ENCODE assay signal across 20 cellular contexts in the genomic region with DNA sequence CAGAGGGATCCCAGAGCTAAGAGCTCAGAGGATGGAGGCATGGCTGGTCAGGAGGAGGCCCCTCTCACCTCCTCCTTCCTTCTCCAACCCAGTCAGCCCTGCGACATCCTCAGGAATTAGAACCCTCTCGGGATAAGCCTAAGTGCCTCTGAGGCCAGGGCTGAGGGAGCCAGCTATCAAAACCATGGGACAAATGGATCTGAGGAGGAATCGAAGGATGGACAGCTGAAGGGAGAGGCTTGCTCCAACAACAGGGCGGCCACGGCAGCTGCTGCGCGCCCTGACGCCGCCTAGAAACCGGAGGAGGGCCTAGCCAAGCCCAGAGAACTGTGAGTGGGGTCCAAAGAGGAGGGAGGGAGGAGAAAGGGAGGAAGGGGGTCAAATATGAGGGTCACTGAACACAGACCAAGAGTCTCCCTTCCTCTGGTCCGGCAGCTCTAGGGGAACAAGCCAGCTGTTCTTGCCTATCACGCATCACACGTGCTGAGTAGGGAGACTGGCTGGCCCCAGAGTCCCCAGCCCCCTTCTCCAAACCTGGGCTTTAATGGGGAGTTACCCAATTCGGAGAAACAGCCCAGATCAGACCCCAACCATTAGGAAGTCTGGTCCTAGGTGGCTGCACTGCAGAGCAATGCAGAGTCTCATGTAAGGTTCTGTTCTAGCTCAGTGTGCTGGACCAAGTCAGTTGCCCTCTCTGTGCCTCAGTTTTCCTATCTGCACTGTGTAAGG. TPM values are rescaled to one million over a fixed set of nuclear protein-coding genes. Genes with fewer than 3 reads are reported as not detected.
"Had no signal": no experiment of that assay in that cellular context is flagged by ENCODE, and none has a peak within 500 bp of the region (broad histone marks: within the 10 kb centered on the region; RNA-seq: fewer than 3 reads in every experiment).

No MANE protein-coding gene starts in this region.

- H3K4me3 ChIP-seq: breast epithelium, heart right ventricle, left ventricle myocardium inferior, neural progenitor cell had no signal

- H3K9me3 ChIP-seq: breast epithelium, heart right ventricle, left ventricle myocardium inferior had no signal

- H3K9me3 Mint-ChIP-seq: activated naive CD8-positive, alpha-beta T cell treated with anti-CD3 and anti-CD28 coated beads, Interleukin-2, amount 10 ng/mL, durations not matched to agents 7 days and 5 days; activated T-cell treated with anti-CD3 and anti-CD28 coated beads, Interleukin-2, amount 50 U/mL, for 24 hours; type B pancreatic cell had no signal

- ATAC-seq: activated CD8-positive, alpha-beta memory T cell treated with anti-CD3 and anti-CD28 coated beads, Interleukin-2, amount 10 ng/mL, durations not matched to agents 7 days and 5 days; heart right ventricle; stimulated activated naive B cell treated with anti-CD40 and anti-IgM and Interleukin-4, amounts not matched to agents 10 μg/mL and 1 μg/mL and 100 μg/mL, for 72 hours had no signal

- H3K27ac Mint-ChIP-seq: activated CD8-positive, alpha-beta memory T cell treated with anti-CD3 and anti-CD28 coated beads, Interleukin-2, amount 10 ng/mL, durations not matched to agents 7 days and 5 days; activated naive CD8-positive, alpha-beta T cell treated with anti-CD3 and anti-CD28 coated beads, Interleukin-2, amount 10 ng/mL, durations not matched to agents 7 days and 5 days; activated T-cell treated with anti-CD3 and anti-CD28 coated beads, Interleukin-2, amount 50 U/mL, for 24 hours; neural progenitor cell; type B pancreatic cell had no signal

- H3K4me3 Mint-ChIP-seq: activated CD8-positive, alpha-beta memory T cell treated with anti-CD3 and anti-CD28 coated beads, Interleukin-2, amount 10 ng/mL, durations not matched to agents 7 days and 5 days; neural progenitor cell; type B pancreatic cell had no signal

- H3K36me3 Mint-ChIP-seq: activated CD8-positive, alpha-beta memory T cell treated with anti-CD3 and anti-CD28 coated beads, Interleukin-2, amount 10 ng/mL, durations not matched to agents 7 days and 5 days; type B pancreatic cell had no signal

- DNase-seq: activated CD4-positive, alpha-beta T cell treated with anti-CD3 and anti-CD28 coated beads, Interleukin-2, amount 50 U/mL, for 48 hours; activated CD4-positive, CD25-positive, alpha-beta regulatory T cell treated with anti-CD3 and anti-CD28 coated beads, Interleukin-2, amount 50 U/mL, for 72 hours; activated CD8-positive, alpha-beta memory T cell treated with anti-CD3 and anti-CD28 coated beads, Interleukin-2, amount 10 ng/mL, durations not matched to agents 7 days and 5 days; activated naive CD8-positive, alpha-beta T cell treated with anti-CD3 and anti-CD28 coated beads, Interleukin-2, amount 10 ng/mL, durations not matched to agents 7 days and 5 days; activated T-cell treated with anti-CD3 and anti-CD28 coated beads, Interleukin-2, amount 50 U/mL, for 24 hours; anterior cingulate cortex; foreskin melanocyte; heart right ventricle; left ventricle myocardium inferior; mesenchymal stem cell; retina; stimulated activated naive B cell treated with anti-CD40 and anti-IgM and Interleukin-4, amounts not matched to agents 10 μg/mL and 1 μg/mL and 100 μg/mL, for 72 hours; substantia nigra had no signal

- H2AFZ ChIP-seq: neural progenitor cell, parathyroid adenoma had no signal

- H3K4me2 ChIP-seq: neural progenitor cell had no signal

- H3K4me1 ChIP-seq: breast epithelium, neural progenitor cell, parathyroid adenoma had no signal

- H3K27ac ChIP-seq: breast epithelium, heart right ventricle, left ventricle myocardium inferior, neural progenitor cell, parathyroid adenoma had no signal

- H3K9ac ChIP-seq: neural progenitor cell, parathyroid adenoma had no signal

- H3K36me3 ChIP-seq: breast epithelium, heart right ventricle, left ventricle myocardium inferior, neural progenitor cell had no signal

- H3K79me2 ChIP-seq: parathyroid adenoma had no signal

RNA-seq across cellular contexts. Expression of a gene that starts 5.9 kb away (rescaled TPM):
- total RNA-seq: activated CD8-positive, alpha-beta memory T cell treated with anti-CD3 and anti-CD28 coated beads, Interleukin-2, amount 10 ng/mL, durations not matched to agents 7 days and 5 days; activated naive CD8-positive, alpha-beta T cell treated with anti-CD3 and anti-CD28 coated beads, Interleukin-2, amount 10 ng/mL, durations not matched to agents 7 days and 5 days; cerebellum; dermis microvascular lymphatic vessel endothelial cell; heart right ventricle; left ventricle myocardium inferior; T-helper 2 cell treated with Interferon-gamma antibody and Interleukin-4, amounts not matched to agents 100 ng/mL and 5 ng/mL, for 36 hours had no signal
- polyA plus RNA-seq: heart right ventricle had no signal

RNA-seq across cellular contexts. Expression of a gene that starts 11.5 kb away (rescaled TPM):
- total RNA-seq: activated CD8-positive, alpha-beta memory T cell treated with anti-CD3 and anti-CD28 coated beads, Interleukin-2, amount 10 ng/mL, durations not matched to agents 7 days and 5 days; activated naive CD8-positive, alpha-beta T cell treated with anti-CD3 and anti-CD28 coated beads, Interleukin-2, amount 10 ng/mL, durations not matched to agents 7 days and 5 days; breast epithelium; cerebellum; dermis microvascular lymphatic vessel endothelial cell; heart right ventricle; left ventricle myocardium inferior; T-helper 2 cell treated with Interferon-gamma antibody and Interleukin-4, amounts not matched to agents 100 ng/mL and 5 ng/mL, for 36 hours had no signal
- polyA plus RNA-seq: heart right ventricle had no signal

RNA-seq across cellular contexts. Expression of a gene that starts 12.2 kb away (rescaled TPM):
- total RNA-seq: activated CD8-positive, alpha-beta memory T cell treated with anti-CD3 and anti-CD28 coated beads, Interleukin-2, amount 10 ng/mL, durations not matched to agents 7 days and 5 days; activated naive CD8-positive, alpha-beta T cell treated with anti-CD3 and anti-CD28 coated beads, Interleukin-2, amount 10 ng/mL, durations not matched to agents 7 days and 5 days; breast epithelium; cerebellum; dermis microvascular lymphatic vessel endothelial cell; heart right ventricle; left ventricle myocardium inferior; T-helper 2 cell treated with Interferon-gamma antibody and Interleukin-4, amounts not matched to agents 100 ng/mL and 5 ng/mL, for 36 hours had no signal
- polyA plus RNA-seq: heart right ventricle had no signal
